15 cellular contexts compared by ENCODE assay signal in genomic region chr2:187529248-187529976, GRCh38. TPM values are rescaled to one million over a fixed set of nuclear protein-coding genes. Genes with fewer than 3 reads are reported as not detected.
DNase-seq lines count a peak whose midpoint lies in the region; ATAC-seq and TF ChIP-seq lines count a peak whose summit lies in the region.
"Had no signal": no experiment of that assay in that cellular context is flagged by ENCODE, and none has a peak within 500 bp of the region (broad histone marks: within the 10 kb centered on the region; RNA-seq: fewer than 3 reads in every experiment).

No MANE protein-coding gene starts in this region.

- intact Hi-C loops in A673 (cut with micrococcal nuclease; ENCODE audit: unreplicated experiment): no loop called here
- intact Hi-C loops in Panc1 (cut with micrococcal nuclease; ENCODE audit: unreplicated experiment): no loop called here

- H3K4me2 ChIP-seq in osteoblast (ENCODE audit: insufficient read depth, low read length): no peak overlapping the region

- peak overlapping the region; percentile 63 for H3K27ac ChIP-seq in A673 (ENCODE audit: low read depth, low read length, poor library complexity, severe bottlenecking)
- peak overlapping the region; percentile 91 for H3K27ac ChIP-seq in Panc1 (ENCODE audit: low read length)
- peak overlapping the region; percentile 86 for H3K27ac ChIP-seq in osteoblast (ENCODE audit: low read depth, low read length)
- H3K27ac ChIP-seq: C4-2B had no signal

- H3K9me3 ChIP-seq in A673 (ENCODE audit: low read depth, low read length, poor library complexity, severe bottlenecking): peaks cover 10% of the 10 kb centered on the region
- H3K9me3 ChIP-seq in Panc1 (ENCODE audit: control insufficient read depth, insufficient read depth, low read depth, low read length): peaks cover 7% of the 10 kb centered on the region; the same call in 1 of the 2 replicates
- no peaks in the 10 kb centered on the region for H3K9me3 ChIP-seq in osteoblast (ENCODE audit: low read depth, low read length)
- H3K9me3 ChIP-seq in T-helper 17 cell (ENCODE audit: control insufficient read depth, low read length, poor library complexity, severe bottlenecking): no peaks in the 10 kb centered on the region

- H4K20me1 ChIP-seq in osteoblast (ENCODE audit: insufficient read depth, low read length): no peaks in the 10 kb centered on the region

- peaks cover 54% of the 10 kb centered on the region for H3K79me2 ChIP-seq in osteoblast (ENCODE audit: insufficient read depth, low read length)

- H3K27me3 Mint-ChIP-seq in T-helper 17 cell: no peaks in the 10 kb centered on the region

- no peaks in the 10 kb centered on the region for H3K36me3 ChIP-seq in A673 (ENCODE audit: insufficient read depth, low read length, poor library complexity, severe bottlenecking)
- peaks cover 8% of the 10 kb centered on the region; the same call in 1 of the 2 replicates for H3K36me3 ChIP-seq in Panc1 (ENCODE audit: control insufficient read depth, insufficient read depth, low read length)
- H3K36me3 ChIP-seq in osteoblast (ENCODE audit: insufficient read depth, low read length): peaks cover 12% of the 10 kb centered on the region

- TF ChIP-seq CTCF in A673 (conservative IDR thresholded peaks at IDR 0.05; ENCODE audit: low read depth, low read length): no peak
- no peak for TF ChIP-seq CTCF in Panc1 (IDR thresholded peaks at IDR 0.05)
- TF ChIP-seq CTCF in osteoblast (IDR thresholded peaks at IDR 0.05; ENCODE audit: extremely low read depth, low read depth, low read length): no peak

- ATAC-seq in Panc1 (peak; percentile 49), left lobe of liver (peak; percentile 30), T-helper 17 cell (no peak)

- H3K4me3 Mint-ChIP-seq in T-helper 17 cell: no peak overlapping the region

- no peaks in the 10 kb centered on the region for H3K4me1 Mint-ChIP-seq in T-helper 17 cell

- DNase-seq in A673 (ENCODE audit: low spot score) (no peak), Panc1 (ENCODE audit: low read depth, low spot score) (no peak), left lobe of liver (ENCODE audit: low spot score) (no peak), osteoblast (ENCODE audit: insufficient read length, low spot score, missing footprints) (no peak), NCI-H345 treated with DMSO at 0.1 percent for 48 hours (lab: John Stamatoyannopoulos, UW; ENCODE audit: unreplicated experiment) (no peak), T-helper 17 cell (no peak)
- DNase-seq in stimulated activated naive CD4-positive, alpha-beta T cell (lab: John Stamatoyannopoulos, UW): no peak
- DNase-seq: ACHN, DMS79, NCI-H1092 treated with DMSO at 0.1 percent for 48 hours, NCI-H146, NCI-H2029 treated with DMSO at 0.1 percent for 48 hours, NCI-H2171 treated with DMSO at 0.1 percent for 48 hours, SHP77 had no signal

- in situ Hi-C loops in Panc1 (cut with HindIII; ENCODE audit: low pct_unique_long_range_greater_than_20kb, low sequenced_read_pairs): no loop called here

- no TSS peak for BruUV-seq in A673 (replicated peaks; lab: Mats Ljungman, UMichigan)
- BruUV-seq in Panc1 (replicated peaks; lab: Mats Ljungman, UMichigan): no TSS peak

- H3K27ac Mint-ChIP-seq in T-helper 17 cell: no peak overlapping the region

- no peaks in the 10 kb centered on the region for H3K36me3 Mint-ChIP-seq in T-helper 17 cell (ENCODE audit: low read depth)

- no peak overlapping the region for H3K4me3 ChIP-seq in A673 (ENCODE audit: low read depth, low read length, poor library complexity, severe bottlenecking)
- H3K4me3 ChIP-seq in Panc1 (ENCODE audit: low read depth in 2 of 2, low read length in 2 of 2): no peak overlapping the region
- H3K4me3 ChIP-seq in osteoblast (ENCODE audit: insufficient read depth, low read length): no peak overlapping the region

- POLR2A ChIA-PET in A673 (lab: Charles Lee; ENCODE audit: low non-redundant PET) (interaction anchor here (0.7 kb wide), 1 partner anchor 387 kb away, joined by 3 read pairs; no protein-coding TSS in a partner anchor), Panc1 (lab: Charles Lee) (no interaction called here)

- H3K4me1 ChIP-seq in A673 (ENCODE audit: insufficient read depth, low read length, poor library complexity, severe bottlenecking): peaks cover 69% of the 10 kb centered on the region
- peaks cover 30% of the 10 kb centered on the region for H3K4me1 ChIP-seq in Panc1 (ENCODE audit: control insufficient read depth, insufficient read depth, low read length)
- peaks cover 34% of the 10 kb centered on the region for H3K4me1 ChIP-seq in osteoblast (ENCODE audit: insufficient read depth, low read length)

- CTCF ChIA-PET in A673 (lab: Charles Lee): no interaction called here
- CTCF ChIA-PET in Panc1 (lab: Charles Lee): interaction anchor here (1.1 kb wide), 1 partner anchor 29 kb away, joined by 3 read pairs; no protein-coding TSS in a partner anchor

- H2AFZ ChIP-seq in osteoblast (ENCODE audit: low read length): no peak overlapping the region

- no peaks in the 10 kb centered on the region for H3K27me3 ChIP-seq in A673 (replicated peaks; ENCODE audit: insufficient read depth, low read depth, low read length, poor library complexity)
- no peaks in the 10 kb centered on the region for H3K27me3 ChIP-seq in Panc1 (ENCODE audit: control insufficient read depth, insufficient read depth, low read length)
- H3K27me3 ChIP-seq in osteoblast (ENCODE audit: insufficient read depth, low read length): no peaks in the 10 kb centered on the region

RNA-seq across cellular contexts. Expression of gene TFPI, which starts 24.8 kb away (rescaled TPM):
- 33.6 and 36.3 TPM in 2 replicates for total RNA-seq in A673 (2021)
- 129 TPM for total RNA-seq in Panc1 (2021; ENCODE audit: unreplicated experiment)
- polyA plus RNA-seq in Panc1 (2012; ENCODE audit: insufficient read length): 51.3 TPM
- total RNA-seq in left lobe of liver: 144 TPM
- total RNA-seq in osteoblast: 123 and 154 TPM in 2 replicates
- total RNA-seq in T-helper 17 cell: 1 to 10 TPM in 1 of 2 donors, under 1 TPM in 1; 0.32 to 4.8 TPM
